In the genomic region with DNA sequence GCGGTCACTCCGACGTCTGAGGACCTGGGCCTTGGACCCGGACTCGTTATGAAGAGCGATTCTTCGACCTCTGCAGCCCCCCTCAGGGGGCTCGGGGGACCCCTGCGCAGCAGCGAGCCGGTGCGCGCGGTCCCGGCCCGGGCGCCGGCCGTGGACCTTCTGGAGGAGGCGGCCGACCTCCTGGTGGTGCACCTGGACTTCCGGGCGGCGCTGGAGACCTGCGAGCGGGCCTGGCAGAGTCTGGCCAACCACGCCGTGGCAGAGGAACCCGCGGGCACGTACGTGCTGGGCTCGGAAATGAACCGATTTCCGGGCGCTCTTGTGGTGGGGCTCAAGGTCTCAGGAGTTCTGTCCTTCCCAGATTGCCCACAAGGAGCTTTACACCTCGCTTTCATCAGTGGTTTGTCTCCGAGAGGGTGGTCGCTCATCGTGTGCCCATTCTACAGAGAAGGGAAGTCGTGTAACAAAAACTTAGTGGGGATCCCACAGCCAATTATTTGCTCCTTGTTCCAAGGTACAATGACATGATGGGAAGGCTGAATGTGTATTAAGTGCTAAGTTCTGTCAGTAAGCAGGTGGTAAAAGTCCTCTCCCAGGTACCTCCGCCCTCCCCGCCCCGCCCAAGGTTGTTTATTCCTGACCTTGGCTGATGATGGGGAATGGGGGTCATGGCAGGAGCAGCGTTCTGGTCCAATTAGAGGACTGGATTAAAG, we compare ENCODE assay signal across 8 cellular contexts. TPM values are rescaled to one million over a fixed set of nuclear protein-coding genes. Genes with fewer than 3 reads are reported as not detected.
DNase-seq lines count a peak whose midpoint lies in the region; ATAC-seq, FAIRE-seq and TF ChIP-seq lines count a peak whose summit lies in the region.

No MANE protein-coding gene starts in this region.

- H3K4me1 ChIP-seq in HepG2 (ENCODE audit: insufficient read depth, low read length), result peaks cover 32% of the 10 kb centered on the region

- no peaks in the 10 kb centered on the region for H3K9me3 ChIP-seq in HepG2 (ENCODE audit: low read length)

- H3K4me1 Mint-ChIP-seq in T-helper 2 cell treated with Interferon-gamma antibody and Interleukin-4, amounts not matched to agents 5 μg/mL and 100 μg/mL, for 36 hours (ENCODE audit: low read depth), result peaks cover 31% of the 10 kb centered on the region
- H3K4me1 Mint-ChIP-seq in stimulated activated memory B cell treated with anti-CD40 and anti-IgM and Interleukin-4, amounts not matched to agents 10 μg/mL and 1 μg/mL and 100 μg/mL, for 72 hours, result peaks cover 68% of the 10 kb centered on the region

- 21% methylated on average over 16 of the region's 45 CpGs for WGBS in HepG2 (ENCODE audit: low lambda C conversion rate)

- peak overlapping the region; percentile 78 for H3K27ac ChIP-seq in caudate nucleus (ENCODE audit: low read depth, low read length)
- H3K27ac ChIP-seq in HepG2 (ENCODE audit: extremely low read length, insufficient read depth, low read length), result peak overlapping the region; percentile 72

- POLR2A ChIA-PET in HepG2 (lab: Yijun Ruan, JAX), result interaction anchor here (0.9 to 4.2 kb wide), 22 partner anchors 10 to 515 kb away, joined by 3 to 33 read pairs (median 4); partner anchors contain the start of genes BCL2L13, SLC25A18 and USP18

- H4K20me1 ChIP-seq in HepG2 (ENCODE audit: insufficient read depth, low read length), result no peaks in the 10 kb centered on the region

- TSS peak; percentile 65 for BruUV-seq in HepG2 (replicated peaks; lab: Mats Ljungman, UMichigan)

- peak overlapping the region; percentile 96 for H3K27ac Mint-ChIP-seq in T-helper 2 cell treated with Interferon-gamma antibody and Interleukin-4, amounts not matched to agents 5 μg/mL and 100 μg/mL, for 36 hours
- H3K27ac Mint-ChIP-seq in stimulated activated memory B cell treated with anti-CD40 and anti-IgM and Interleukin-4, amounts not matched to agents 10 μg/mL and 1 μg/mL and 100 μg/mL, for 72 hours, result peak overlapping the region; percentile 91

- intact Hi-C loops in HepG2 (cut with micrococcal nuclease; ENCODE audit: unreplicated experiment), result no loop called here

- H3K4me3 Mint-ChIP-seq in T-helper 2 cell treated with Interferon-gamma antibody and Interleukin-4, amounts not matched to agents 5 μg/mL and 100 μg/mL, for 36 hours, result peak overlapping the region; percentile 90
- peak overlapping the region; percentile 89 for H3K4me3 Mint-ChIP-seq in stimulated activated memory B cell treated with anti-CD40 and anti-IgM and Interleukin-4, amounts not matched to agents 10 μg/mL and 1 μg/mL and 100 μg/mL, for 72 hours

- H3K36me3 Mint-ChIP-seq in T-helper 2 cell treated with Interferon-gamma antibody and Interleukin-4, amounts not matched to agents 5 μg/mL and 100 μg/mL, for 36 hours (ENCODE audit: low read depth), result peaks cover 42% of the 10 kb centered on the region
- H3K36me3 Mint-ChIP-seq in stimulated activated memory B cell treated with anti-CD40 and anti-IgM and Interleukin-4, amounts not matched to agents 10 μg/mL and 1 μg/mL and 100 μg/mL, for 72 hours, result peaks cover 47% of the 10 kb centered on the region

- no peaks in the 10 kb centered on the region; a peak in 1 of 5 replicates for H3K27me3 ChIP-seq in HepG2 (ENCODE audit: control insufficient read depth in 1 of 2, insufficient read depth in 2 of 2, low read length in 2 of 2)

- H3K9me3 Mint-ChIP-seq in T-helper 2 cell treated with Interferon-gamma antibody and Interleukin-4, amounts not matched to agents 5 μg/mL and 100 μg/mL, for 36 hours, result no peaks in the 10 kb centered on the region
- H3K9me3 Mint-ChIP-seq in stimulated activated memory B cell treated with anti-CD40 and anti-IgM and Interleukin-4, amounts not matched to agents 10 μg/mL and 1 μg/mL and 100 μg/mL, for 72 hours, result peaks cover 3% of the 10 kb centered on the region

- DNase-seq in NCI-H2227 (lab: John Stamatoyannopoulos, UW; ENCODE audit: unreplicated experiment) (peak; percentile 54), NCI-H2227 treated with DMSO at 0.1 percent for 48 hours (lab: John Stamatoyannopoulos, UW) (no peak), caudate nucleus (lab: John Stamatoyannopoulos, UW) (no peak), HepG2 (ENCODE audit: low spot score) (peak; percentile 34), A172 (ENCODE audit: low spot score) (no peak)
- DNase-seq in T-helper 2 cell treated with Interferon-gamma antibody and Interleukin-4, amounts not matched to agents 5 μg/mL and 100 μg/mL, for 36 hours (ENCODE audit: low spot score), result peak; percentile 41

- peak; percentile 35; the same call in 1 of the 2 replicates for TF ChIP-seq CTCF in HepG2 (CRISPR knock-in tag; IDR thresholded peaks at IDR 0.05)

- no peaks in the 10 kb centered on the region for H3K27me3 Mint-ChIP-seq in T-helper 2 cell treated with Interferon-gamma antibody and Interleukin-4, amounts not matched to agents 5 μg/mL and 100 μg/mL, for 36 hours (ENCODE audit: low read depth)
- H3K27me3 Mint-ChIP-seq in stimulated activated memory B cell treated with anti-CD40 and anti-IgM and Interleukin-4, amounts not matched to agents 10 μg/mL and 1 μg/mL and 100 μg/mL, for 72 hours, result no peaks in the 10 kb centered on the region

- peaks cover 9 to 31% of the 10 kb centered on the region in 2 experiments for H3K36me3 ChIP-seq in HepG2 (replicated peaks in 1 of 2; ENCODE audit: control insufficient read depth in 1 of 2, insufficient read depth in 2 of 2, low read length in 2 of 2)

- TF ChIP-seq EP300 in HepG2 (IDR thresholded peaks at IDR 0.05; ENCODE audit: low read depth in 2 of 2, low read length in 2 of 2), result no peak
- TF ChIP-seq EP300 in HepG2 (CRISPR knock-in tag; IDR thresholded peaks at IDR 0.05; ENCODE audit: borderline replicate concordance), result no peak

- peak overlapping the region; percentile 78 to 94 (median 80) for H3K4me3 ChIP-seq in HepG2 (replicated peaks in 1 of 3; ENCODE audit: insufficient read depth in 1 of 3, low read depth in 2 of 3, low read length in 3 of 3)

- no peak overlapping the region for H2AFZ ChIP-seq in HepG2 (ENCODE audit: low read length)

- ATAC-seq in HG03432 (IDR thresholded peaks at IDR 0.05; ENCODE audit: unreplicated experiment) (peak; percentile 36), HepG2 (peak; percentile 75)
- ATAC-seq in stimulated activated memory B cell treated with anti-CD40 and anti-IgM and Interleukin-4, amounts not matched to agents 10 μg/mL and 1 μg/mL and 100 μg/mL, for 72 hours, result peak; percentile 57

- peak overlapping the region; percentile 88 for H3K4me2 ChIP-seq in HepG2 (ENCODE audit: low read depth, low read length)

- peak overlapping the region; percentile 85 for H3K9ac ChIP-seq in HepG2 (ENCODE audit: insufficient read depth, low read depth, low read length)

- no peak for TF ChIP-seq RAD21 in HepG2 (CRISPR knock-in tag; IDR thresholded peaks at IDR 0.05)

- peak in 1 of 2 experiments; percentile 16; a peak in 1 of 4 replicates for TF ChIP-seq POLR2A in HepG2 (IDR thresholded peaks at IDR 0.05; ENCODE audit: insufficient read depth in 1 of 2, low read depth in 2 of 2, low read length in 2 of 2)

- in situ Hi-C loops in HepG2 (cut with HindIII; ENCODE audit: extremely low pct_ligation_motif_present, low pct_unique_long_range_greater_than_20kb), result loop anchor here (5.0 to 10.0 kb wide), 2 partner anchors 164 to 246 kb away; no protein-coding TSS in a partner anchor

- CTCF ChIA-PET in HepG2 (lab: Yijun Ruan, JAX; ENCODE audit: low intra/inter-chr PET ratio, low total read pairs), result interaction anchor here (4.4 kb wide), 1 partner anchor 248 kb away, joined by 43 read pairs; no protein-coding TSS in a partner anchor

- H3K79me2 ChIP-seq in HepG2 (ENCODE audit: insufficient read depth, low read length), result peaks cover 29% of the 10 kb centered on the region

- FAIRE-seq in HepG2 (lab: Jason Lieb, UNC), result no peak

RNA-seq across cellular contexts. Expression of gene PEX26, which starts 0.7 kb away (rescaled TPM):
- total RNA-seq in HepG2 (2016; rRNA removed; fragmentation: Illumina TruSeq; extraction: Trizol), result 25.1 and 30.6 TPM in 2 replicates
- total RNA-seq in HepG2 (2016; cell fraction: cytosol; rRNA removed; fragmentation: Illumina TruSeq; extraction: Trizol; ENCODE audit: low read depth), result 3.6 and 6.1 TPM in 2 replicates
- total RNA-seq in HepG2 (2016; cell fraction: insoluble cytoplasmic fraction; rRNA removed; fragmentation: Illumina TruSeq; extraction: Trizol), result 26.6 and 27.5 TPM in 2 replicates
- 23.5 and 27.1 TPM in 2 replicates for total RNA-seq in HepG2 (2016; cell fraction: membrane; rRNA removed; fragmentation: Illumina TruSeq; extraction: Trizol)
- total RNA-seq in HepG2 (2016; cell fraction: nucleus; rRNA removed; fragmentation: Illumina TruSeq; extraction: Trizol), result 13.8 and 17.8 TPM in 2 replicates
- polyA plus RNA-seq in HepG2 (2011; rRNA removed), result 10.6 and 15.4 TPM in 2 replicates
- 12.4 and 12.5 TPM in 2 replicates for polyA plus RNA-seq in HepG2 (2011; cell fraction: cytosol; rRNA removed)
- 13.5 and 14.8 TPM in 2 replicates for polyA plus RNA-seq in HepG2 (2011; cell fraction: nucleus; rRNA removed)
- polyA plus RNA-seq in HepG2 (2012), result 13.4 and 14.4 TPM in 2 replicates
- 4.6 and 6.3 TPM in 2 replicates for polyA plus RNA-seq in HepG2 (2016; cell fraction: cytosol; fragmentation: Illumina TruSeq; extraction: Trizol; ENCODE audit: low read depth)
- 25.9 and 26.3 TPM in 2 replicates for polyA plus RNA-seq in HepG2 (2016; cell fraction: insoluble cytoplasmic fraction; fragmentation: Illumina TruSeq; extraction: Trizol; ENCODE audit: low read depth)
- 15.8 and 17.3 TPM in 2 replicates for polyA plus RNA-seq in HepG2 (2016; cell fraction: membrane; fragmentation: Illumina TruSeq; extraction: Trizol; ENCODE audit: low read depth)
- polyA plus RNA-seq in HepG2 (2016; cell fraction: nucleus; fragmentation: Illumina TruSeq; extraction: Trizol; ENCODE audit: insufficient read depth, low read depth), result 17.9 and 18.6 TPM in 2 replicates
- polyA minus RNA-seq in HepG2 (2011; rRNA and poly(A)+ RNA removed; ENCODE audit: low replicate concordance), result 35.9 and 42.8 TPM in 2 replicates
- 9.6 and 11.4 TPM in 2 replicates for polyA minus RNA-seq in HepG2 (2011; cell fraction: cytosol; rRNA and poly(A)+ RNA removed)
- polyA minus RNA-seq in HepG2 (2011; cell fraction: nucleus; rRNA and poly(A)+ RNA removed), result 11.6 and 14.2 TPM in 2 replicates
- 12.4 and 15.9 TPM in 2 replicates for total RNA-seq in A172 (2014; rRNA removed; shearing (Covaris generic))

RNA-seq across cellular contexts. Expression of gene TUBA8, which starts 32.1 kb away (rescaled TPM):
- total RNA-seq in HepG2 (2016; rRNA removed; fragmentation: Illumina TruSeq; extraction: Trizol), result 0.17 and 0.35 TPM in 2 replicates
- 0.62 and 0.91 TPM in 2 replicates for total RNA-seq in HepG2 (2016; cell fraction: cytosol; rRNA removed; fragmentation: Illumina TruSeq; extraction: Trizol; ENCODE audit: low read depth)
- 0.09 and 0.39 TPM in 2 replicates for total RNA-seq in HepG2 (2016; cell fraction: insoluble cytoplasmic fraction; rRNA removed; fragmentation: Illumina TruSeq; extraction: Trizol)
- total RNA-seq in HepG2 (2016; cell fraction: membrane; rRNA removed; fragmentation: Illumina TruSeq; extraction: Trizol), result 0.62 and 0.79 TPM in 2 replicates
- total RNA-seq in HepG2 (2016; cell fraction: nucleus; rRNA removed; fragmentation: Illumina TruSeq; extraction: Trizol), result 0.34 and 0.53 TPM in 2 replicates
- 0.69 and 0.80 TPM in 2 replicates for polyA plus RNA-seq in HepG2 (2011; rRNA removed)
- 0.56 and 0.67 TPM in 2 replicates for polyA plus RNA-seq in HepG2 (2011; cell fraction: cytosol; rRNA removed)
- 1.7 and 1.8 TPM in 2 replicates for polyA plus RNA-seq in HepG2 (2011; cell fraction: nucleus; rRNA removed)
- polyA plus RNA-seq in HepG2 (2012), result 0.86 and 1.1 TPM in 2 replicates
- polyA plus RNA-seq in HepG2 (2016; cell fraction: cytosol; fragmentation: Illumina TruSeq; extraction: Trizol; ENCODE audit: low read depth), result 0.73 and 0.76 TPM in 2 replicates
- 0.26 and 0.31 TPM in 2 replicates for polyA plus RNA-seq in HepG2 (2016; cell fraction: insoluble cytoplasmic fraction; fragmentation: Illumina TruSeq; extraction: Trizol; ENCODE audit: low read depth)
- 0.96 and 1.0 TPM in 2 replicates for polyA plus RNA-seq in HepG2 (2016; cell fraction: membrane; fragmentation: Illumina TruSeq; extraction: Trizol; ENCODE audit: low read depth)
- polyA plus RNA-seq in HepG2 (2016; cell fraction: nucleus; fragmentation: Illumina TruSeq; extraction: Trizol; ENCODE audit: insufficient read depth, low read depth), result 0.85 and 1.3 TPM in 2 replicates
- polyA minus RNA-seq in HepG2 (2011; rRNA and poly(A)+ RNA removed; ENCODE audit: low replicate concordance), result 0.52 and 4.5 TPM in 2 replicates
- not detected in 2 replicates for polyA minus RNA-seq in HepG2 (2011; cell fraction: cytosol; rRNA and poly(A)+ RNA removed)
- 0.50 and 0.90 TPM in 2 replicates for polyA minus RNA-seq in HepG2 (2011; cell fraction: nucleus; rRNA and poly(A)+ RNA removed)
- total RNA-seq in A172 (2014; rRNA removed; shearing (Covaris generic)), result 0.29 and 1.3 TPM in 2 replicates

RNA-seq across cellular contexts. Expression of gene MICAL3, which starts 54.1 kb away (rescaled TPM):
- total RNA-seq in HepG2 (2016; rRNA removed; fragmentation: Illumina TruSeq; extraction: Trizol), result 9.5 and 12.5 TPM in 2 replicates
- 2.6 and 2.9 TPM in 2 replicates for total RNA-seq in HepG2 (2016; cell fraction: cytosol; rRNA removed; fragmentation: Illumina TruSeq; extraction: Trizol; ENCODE audit: low read depth)
- total RNA-seq in HepG2 (2016; cell fraction: insoluble cytoplasmic fraction; rRNA removed; fragmentation: Illumina TruSeq; extraction: Trizol), result 8.6 and 11.9 TPM in 2 replicates
- total RNA-seq in HepG2 (2016; cell fraction: membrane; rRNA removed; fragmentation: Illumina TruSeq; extraction: Trizol), result 4.2 and 6.1 TPM in 2 replicates
- total RNA-seq in HepG2 (2016; cell fraction: nucleus; rRNA removed; fragmentation: Illumina TruSeq; extraction: Trizol), result 31.3 and 35.0 TPM in 2 replicates
- 5.3 and 5.6 TPM in 2 replicates for polyA plus RNA-seq in HepG2 (2011; rRNA removed)
- polyA plus RNA-seq in HepG2 (2011; cell fraction: cytosol; rRNA removed), result 2.5 and 3.1 TPM in 2 replicates
- 32.9 and 43.0 TPM in 2 replicates for polyA plus RNA-seq in HepG2 (2011; cell fraction: nucleus; rRNA removed)
- 9.2 and 10.8 TPM in 2 replicates for polyA plus RNA-seq in HepG2 (2012)
- polyA plus RNA-seq in HepG2 (2016; cell fraction: cytosol; fragmentation: Illumina TruSeq; extraction: Trizol; ENCODE audit: low read depth), result 0.59 and 1.1 TPM in 2 replicates
- polyA plus RNA-seq in HepG2 (2016; cell fraction: insoluble cytoplasmic fraction; fragmentation: Illumina TruSeq; extraction: Trizol; ENCODE audit: low read depth), result 3.5 and 3.6 TPM in 2 replicates
- 0.53 and 1.1 TPM in 2 replicates for polyA plus RNA-seq in HepG2 (2016; cell fraction: membrane; fragmentation: Illumina TruSeq; extraction: Trizol; ENCODE audit: low read depth)
- 34.4 and 36.4 TPM in 2 replicates for polyA plus RNA-seq in HepG2 (2016; cell fraction: nucleus; fragmentation: Illumina TruSeq; extraction: Trizol; ENCODE audit: insufficient read depth, low read depth)
- 12.7 and 28.5 TPM in 2 replicates for polyA minus RNA-seq in HepG2 (2011; rRNA and poly(A)+ RNA removed; ENCODE audit: low replicate concordance)
- 3.7 and 4.4 TPM in 2 replicates for polyA minus RNA-seq in HepG2 (2011; cell fraction: cytosol; rRNA and poly(A)+ RNA removed)
- 28.5 and 33.0 TPM in 2 replicates for polyA minus RNA-seq in HepG2 (2011; cell fraction: nucleus; rRNA and poly(A)+ RNA removed)
- 13.4 and 15.2 TPM in 2 replicates for total RNA-seq in A172 (2014; rRNA removed; shearing (Covaris generic))

Comparison
In these comparisons a context has a peak if more than half of its experiments do, and no peak if none do; other contexts are left out.
1. DNase-seq: peak in NCI-H2227 (single experiment), T-helper 2 cell treated with Interferon-gamma antibody and Interleukin-4, amounts not matched to agents 5 μg/mL and 100 μg/mL, for 36 hours (single experiment) and HepG2 (single experiment); none in NCI-H2227 treated with DMSO at 0.1 percent for 48 hours (single experiment), caudate nucleus (0 of 61) and A172 (single experiment).
2. Peak in every context shown above with its lines, with median percentiles within 50 percentile points of each other: ATAC-seq.